ENCODE assay signal across 8 cellular contexts in genomic region chr2:224650815-224651439, GRCh38.
A peak's percentile ranks its signal among the peaks of the same experiment; 100 is the strongest.
DNase-seq lines count a peak whose midpoint lies in the region; ATAC-seq and TF ChIP-seq lines count a peak whose summit lies in the region.

No MANE protein-coding gene starts in this region.

- no peak overlapping the region for H4K91ac ChIP-seq in mesenchymal stem cell (ENCODE audit: low read length)

- no peak overlapping the region for H3K4me3 Mint-ChIP-seq in effector memory CD8-positive, alpha-beta T cell

- DNase-seq in COLO668 (lab: John Stamatoyannopoulos, UW; ENCODE audit: unreplicated experiment), result peak; percentile 15
- peak; percentile 66 for DNase-seq in RKO (ENCODE audit: low spot score)
- peak; percentile 13 to 30 (median 19) for DNase-seq in effector memory CD8-positive, alpha-beta T cell
- peak; percentile 58 for DNase-seq in mesenchymal stem cell
- no peak for DNase-seq in effector memory CD4-positive, alpha-beta T cell
- DNase-seq in stimulated activated naive CD4-positive, alpha-beta T cell treated with Interleukin-2 at 50 U/mL for 16 hours (lab: John Stamatoyannopoulos, UW), result no peak

- no peak overlapping the region for H4K8ac ChIP-seq in mesenchymal stem cell (ENCODE audit: low read length)

- H3K27ac Mint-ChIP-seq in effector memory CD8-positive, alpha-beta T cell, result no peak overlapping the region

- no peak overlapping the region for H3K4ac ChIP-seq in mesenchymal stem cell (ENCODE audit: low read depth in 1 of 2, low read length in 2 of 2)

- H2BK12ac ChIP-seq in mesenchymal stem cell (ENCODE audit: low read length in 2 of 2), result no peak overlapping the region

- no peak overlapping the region for H3K27ac ChIP-seq in mesenchymal stem cell (ENCODE audit: low read length, poor library complexity, severe bottlenecking)
- no peak overlapping the region for H3K27ac ChIP-seq in effector memory CD4-positive, alpha-beta T cell (ENCODE audit: insufficient read depth, low read length, poor library complexity, severe bottlenecking)

- ATAC-seq in GM19035 (IDR thresholded peaks at IDR 0.05; ENCODE audit: unreplicated experiment), result peak; percentile 54
- peak; percentile 56 for ATAC-seq in effector memory CD8-positive, alpha-beta T cell (replicated peaks)

- H3K9me3 Mint-ChIP-seq in effector memory CD8-positive, alpha-beta T cell, result no peaks in the 10 kb centered on the region

- H3K23ac ChIP-seq in mesenchymal stem cell (ENCODE audit: low read length in 2 of 2), result no peak overlapping the region

- peak overlapping the region; percentile 32 for H3K9ac ChIP-seq in mesenchymal stem cell (ENCODE audit: low read length)

- no peak overlapping the region for H2BK5ac ChIP-seq in mesenchymal stem cell (ENCODE audit: low read depth, low read length, poor library complexity, severe bottlenecking)

- H3K14ac ChIP-seq in mesenchymal stem cell (ENCODE audit: low read length in 2 of 2), result no peak overlapping the region

- H3K36me3 ChIP-seq in mesenchymal stem cell (ENCODE audit: control insufficient read depth in 1 of 2, insufficient read depth in 2 of 2, low read depth in 1 of 2, low read length in 2 of 2), result no peaks in the 10 kb centered on the region
- H3K36me3 ChIP-seq in effector memory CD4-positive, alpha-beta T cell (ENCODE audit: control insufficient read depth, insufficient read depth, low read length), result no peaks in the 10 kb centered on the region

- peaks cover 6 to 7% of the 10 kb centered on the region in 2 donors for H3K27me3 Mint-ChIP-seq in effector memory CD8-positive, alpha-beta T cell

- no peaks in the 10 kb centered on the region for H3K79me1 ChIP-seq in mesenchymal stem cell (replicated peaks; ENCODE audit: low read length, poor library complexity, severe bottlenecking)

- WGBS in mesenchymal stem cell, result 16% methylated on average over 4 of the region's 6 CpGs

- H3K36me3 Mint-ChIP-seq in effector memory CD8-positive, alpha-beta T cell (ENCODE audit: insufficient read depth), result no peaks in the 10 kb centered on the region

- peak; percentile 87 for TF ChIP-seq RAD21 in Ishikawa (IDR thresholded peaks at IDR 0.05; ENCODE audit: low read depth)

- H3K9me3 ChIP-seq in mesenchymal stem cell (ENCODE audit: control insufficient read depth, low read length), result no peaks in the 10 kb centered on the region
- no peaks in the 10 kb centered on the region for H3K9me3 ChIP-seq in effector memory CD4-positive, alpha-beta T cell (ENCODE audit: control insufficient read depth, low read length)

- H2AK5ac ChIP-seq in mesenchymal stem cell (ENCODE audit: low read length, severe bottlenecking), result no peak overlapping the region

- no peak overlapping the region for H3K4me2 ChIP-seq in mesenchymal stem cell (ENCODE audit: low read length, poor library complexity, severe bottlenecking)

- no peak overlapping the region for H2BK120ac ChIP-seq in mesenchymal stem cell (ENCODE audit: low read depth, low read length)

- no peak overlapping the region for H2AFZ ChIP-seq in mesenchymal stem cell (ENCODE audit: low read depth, low read length)

- H2BK15ac ChIP-seq in mesenchymal stem cell (ENCODE audit: low read depth, poor library complexity, severe bottlenecking), result no peak overlapping the region

- H3K27me3 ChIP-seq in mesenchymal stem cell (ENCODE audit: control insufficient read depth in 1 of 2, insufficient read depth in 1 of 2, low read length in 2 of 2), result no peaks in the 10 kb centered on the region
- no peaks in the 10 kb centered on the region for H3K27me3 ChIP-seq in effector memory CD4-positive, alpha-beta T cell (replicated peaks; ENCODE audit: control insufficient read depth, insufficient read depth, low read length, poor library complexity, severe bottlenecking)

- no peak overlapping the region for H3K4me3 ChIP-seq in mesenchymal stem cell (ENCODE audit: insufficient read depth in 1 of 2, low read depth in 1 of 2, low read length in 2 of 2)
- H3K4me3 ChIP-seq in effector memory CD4-positive, alpha-beta T cell (ENCODE audit: insufficient read depth, low read depth, low read length, poor library complexity, severe bottlenecking), result no peak overlapping the region

- no peak overlapping the region for H3K18ac ChIP-seq in mesenchymal stem cell (ENCODE audit: low read depth in 1 of 2, low read length in 2 of 2)

- no peak for TF ChIP-seq EP300 in Ishikawa (IDR thresholded peaks at IDR 0.05; ENCODE audit: borderline replicate concordance)

- peaks cover 0 to 4% of the 10 kb centered on the region in 2 donors for H3K4me1 Mint-ChIP-seq in effector memory CD8-positive, alpha-beta T cell (ENCODE audit: low read depth in 2 of 2)

- no peaks in the 10 kb centered on the region for H3K4me1 ChIP-seq in mesenchymal stem cell (ENCODE audit: control insufficient read depth, insufficient read depth, low read depth, low read length)
- no peaks in the 10 kb centered on the region for H3K4me1 ChIP-seq in effector memory CD4-positive, alpha-beta T cell (ENCODE audit: control insufficient read depth, insufficient read depth, low read length, poor library complexity, severe bottlenecking)

TF ChIP-seq in Ishikawa, 13 proteins besides CTCF, POLR2A, EP300 and RAD21:
- no peak for TF ChIP-seq FOXM1 (IDR thresholded peaks at IDR 0.05; ENCODE audit: borderline replicate concordance, low read depth)
- TF ChIP-seq MAX (IDR thresholded peaks at IDR 0.05), result no peak
- TF ChIP-seq, protein P1, sequence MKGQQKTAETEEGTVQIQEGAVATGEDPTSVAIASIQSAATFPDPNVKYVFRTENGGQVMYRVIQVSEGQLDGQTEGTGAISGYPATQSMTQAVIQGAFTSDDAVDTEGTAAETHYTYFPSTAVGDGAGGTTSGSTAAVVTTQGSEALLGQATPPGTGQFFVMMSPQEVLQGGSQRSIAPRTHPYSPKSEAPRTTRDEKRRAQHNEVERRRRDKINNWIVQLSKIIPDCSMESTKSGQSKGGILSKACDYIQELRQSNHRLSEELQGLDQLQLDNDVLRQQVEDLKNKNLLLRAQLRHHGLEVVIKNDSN (IDR thresholded peaks at IDR 0.05), result no peak
TF ChIP-seq in Ishikawa: peak in this region for 0.

Comparison
In these comparisons a context has a peak if more than half of its experiments do, and no peak if none do; other contexts are left out.
1. DNase-seq: peak in COLO668 (single experiment), RKO (single experiment), effector memory CD8-positive, alpha-beta T cell (3 of 3) and mesenchymal stem cell (single experiment); none in effector memory CD4-positive, alpha-beta T cell (0 of 3) and stimulated activated naive CD4-positive, alpha-beta T cell treated with Interleukin-2 at 50 U/mL for 16 hours (single experiment).